In the genomic region with DNA sequence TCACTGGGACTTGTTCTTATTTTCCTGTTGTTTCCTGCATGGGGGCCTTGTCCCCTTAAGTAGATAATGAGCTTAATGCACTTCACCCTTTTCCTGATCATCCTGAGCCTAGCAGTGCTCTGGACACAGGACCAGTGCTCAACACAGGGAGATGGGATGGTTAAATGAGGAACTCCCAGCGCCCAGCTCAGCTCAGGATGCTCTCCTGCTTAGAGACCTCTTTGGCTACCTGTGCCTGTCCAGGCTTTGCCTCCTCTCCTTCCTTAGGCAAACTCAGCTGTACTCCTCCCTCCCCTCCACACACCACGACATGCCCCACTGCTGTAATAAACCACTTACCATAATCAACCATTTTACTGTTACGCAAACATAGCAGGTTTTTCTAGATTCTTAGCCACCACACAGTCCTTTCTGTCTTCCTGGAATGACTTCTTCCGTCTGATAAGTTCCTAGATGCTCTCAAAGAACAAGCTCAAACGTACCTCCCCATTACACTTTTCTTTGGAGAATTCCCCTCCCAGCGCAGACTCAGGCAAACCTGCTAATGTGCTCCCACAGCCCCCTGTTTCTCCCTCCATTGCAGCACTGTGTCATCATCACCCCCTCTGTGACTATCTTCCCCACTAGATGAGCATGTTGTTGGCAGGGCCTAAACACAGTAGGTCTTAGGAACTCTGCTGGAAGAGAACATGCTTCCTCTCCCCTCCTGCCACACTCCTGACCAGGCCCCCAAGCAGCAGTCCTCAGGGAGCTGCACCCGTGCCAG, we compare ENCODE assay signal across 8 cellular contexts.
DNase-seq lines count a peak whose midpoint lies in the region; ATAC-seq, FAIRE-seq and TF ChIP-seq lines count a peak whose summit lies in the region.

No MANE protein-coding gene starts in this region.

- H3K36me3 ChIP-seq in CD4-positive, CD25-positive, alpha-beta regulatory T cell (ENCODE audit: control insufficient read depth, insufficient read depth, low read length) = peaks cover 38% of the 10 kb centered on the region
- peaks cover 0 to 66% of the 10 kb centered on the region in 2 donors for H3K36me3 ChIP-seq in left lung

- TF ChIP-seq CTCF in left lung (IDR thresholded peaks at IDR 0.05) = no peak

- H3K27me3 Mint-ChIP-seq in CD4-positive, CD25-positive, alpha-beta regulatory T cell = no peaks in the 10 kb centered on the region
- no peaks in the 10 kb centered on the region for H3K27me3 Mint-ChIP-seq in T-helper 1 cell treated with Interleukin-12 subunit alpha and Interleukin-12 subunit beta and Interleukin-4 antibody, amounts not matched to agents 30 μg/mL and 1 μg/mL, for 36 hours (ENCODE audit: low read depth)

- peak overlapping the region; percentile 82 for H3K27ac ChIP-seq in CD4-positive, CD25-positive, alpha-beta regulatory T cell (ENCODE audit: insufficient read depth, low read length, poor library complexity, severe bottlenecking)
- peak overlapping the region; percentile 73 to 86 for H3K27ac ChIP-seq in left lung

- peaks cover 43% of the 10 kb centered on the region for H3K4me1 ChIP-seq in CD4-positive, CD25-positive, alpha-beta regulatory T cell (ENCODE audit: control insufficient read depth, insufficient read depth, low read length, poor library complexity, severe bottlenecking)
- H3K4me1 ChIP-seq in left lung = peaks cover 28 to 69% of the 10 kb centered on the region in 2 donors

- H3K4me1 Mint-ChIP-seq in CD4-positive, CD25-positive, alpha-beta regulatory T cell = peaks cover 14 to 55% (median 33%) of the 10 kb centered on the region in 4 donors
- H3K4me1 Mint-ChIP-seq in T-helper 1 cell treated with Interleukin-12 subunit alpha and Interleukin-12 subunit beta and Interleukin-4 antibody, amounts not matched to agents 30 μg/mL and 1 μg/mL, for 36 hours (ENCODE audit: low read depth) = peaks cover 50% of the 10 kb centered on the region

- H3K36me3 Mint-ChIP-seq in CD4-positive, CD25-positive, alpha-beta regulatory T cell = peaks cover 12% of the 10 kb centered on the region
- H3K36me3 Mint-ChIP-seq in T-helper 1 cell treated with Interleukin-12 subunit alpha and Interleukin-12 subunit beta and Interleukin-4 antibody, amounts not matched to agents 30 μg/mL and 1 μg/mL, for 36 hours (ENCODE audit: low read depth) = peaks cover 68% of the 10 kb centered on the region

- intact Hi-C loops in left lung (cut with DNase I) = no loop called here

- H3K27me3 ChIP-seq in CD4-positive, CD25-positive, alpha-beta regulatory T cell (ENCODE audit: control insufficient read depth, insufficient read depth, low read length) = no peaks in the 10 kb centered on the region
- H3K27me3 ChIP-seq in left lung = no peaks in the 10 kb centered on the region

- peak in 2 of 3 donors; percentile 15 to 47 for DNase-seq in CD4-positive, CD25-positive, alpha-beta regulatory T cell
- peak; percentile 62 for DNase-seq in H4 (ENCODE audit: low spot score)
- DNase-seq in left lung = no peak
- DNase-seq in ecto neural progenitor cell (ENCODE audit: low spot score) = no peak
- no peak for DNase-seq in frontal cortex (ENCODE audit: low spot score in 2 of 2)
- DNase-seq in NCI-H1092 treated with DMSO at 0.1 percent for 48 hours (lab: John Stamatoyannopoulos, UW) = no peak

- H3K9me3 ChIP-seq in CD4-positive, CD25-positive, alpha-beta regulatory T cell (ENCODE audit: control insufficient read depth in 2 of 2, low read length in 2 of 2) = no peaks in the 10 kb centered on the region
- no peaks in the 10 kb centered on the region for H3K9me3 ChIP-seq in left lung

- FAIRE-seq in frontal cortex (lab: Jason Lieb, UNC) = no peak

- H3K4me3 Mint-ChIP-seq in CD4-positive, CD25-positive, alpha-beta regulatory T cell = peak overlapping the region; percentile 78 to 90 (median 83)
- H3K4me3 Mint-ChIP-seq in T-helper 1 cell treated with Interleukin-12 subunit alpha and Interleukin-12 subunit beta and Interleukin-4 antibody, amounts not matched to agents 30 μg/mL and 1 μg/mL, for 36 hours = peak overlapping the region; percentile 72

- H3K27ac Mint-ChIP-seq in CD4-positive, CD25-positive, alpha-beta regulatory T cell = peak overlapping the region; percentile 97 to 98 (median 97)
- peak overlapping the region; percentile 98 for H3K27ac Mint-ChIP-seq in T-helper 1 cell treated with Interleukin-12 subunit alpha and Interleukin-12 subunit beta and Interleukin-4 antibody, amounts not matched to agents 30 μg/mL and 1 μg/mL, for 36 hours

- peak overlapping the region; percentile 81 for H3K4me3 ChIP-seq in CD4-positive, CD25-positive, alpha-beta regulatory T cell (ENCODE audit: low read depth, low read length)
- no peak overlapping the region for H3K4me3 ChIP-seq in left lung

- ATAC-seq in CD4-positive, CD25-positive, alpha-beta regulatory T cell (ENCODE audit: low read depth in 2 of 2) = peak; percentile 2 to 3
- ATAC-seq in left lung = peak; percentile 72
- no peak for ATAC-seq in HG02759 (IDR thresholded peaks at IDR 0.05; ENCODE audit: unreplicated experiment)

- no peaks in the 10 kb centered on the region for H3K9me3 Mint-ChIP-seq in CD4-positive, CD25-positive, alpha-beta regulatory T cell
- H3K9me3 Mint-ChIP-seq in T-helper 1 cell treated with Interleukin-12 subunit alpha and Interleukin-12 subunit beta and Interleukin-4 antibody, amounts not matched to agents 30 μg/mL and 1 μg/mL, for 36 hours = no peaks in the 10 kb centered on the region

Comparison
In these comparisons a context has a peak if more than half of its experiments do, and no peak if none do; other contexts are left out.
1. DNase-seq: peak in CD4-positive, CD25-positive, alpha-beta regulatory T cell (2 of 3) and H4 (single experiment); none in left lung (0 of 2), ecto neural progenitor cell (single experiment), frontal cortex (0 of 2) and NCI-H1092 treated with DMSO at 0.1 percent for 48 hours (single experiment).